ENCODE assay signal across 1 cellular context in genomic region chr6:168355716-168356522, GRCh38.
TF ChIP-seq lines count a peak whose summit lies in the region.

No MANE protein-coding gene starts in this region.

TF ChIP-seq in HepG2, 621 proteins besides CTCF, POLR2A, EP300 and RAD21 (continued from another document and continues in another):
- TF ChIP-seq, protein P1, sequence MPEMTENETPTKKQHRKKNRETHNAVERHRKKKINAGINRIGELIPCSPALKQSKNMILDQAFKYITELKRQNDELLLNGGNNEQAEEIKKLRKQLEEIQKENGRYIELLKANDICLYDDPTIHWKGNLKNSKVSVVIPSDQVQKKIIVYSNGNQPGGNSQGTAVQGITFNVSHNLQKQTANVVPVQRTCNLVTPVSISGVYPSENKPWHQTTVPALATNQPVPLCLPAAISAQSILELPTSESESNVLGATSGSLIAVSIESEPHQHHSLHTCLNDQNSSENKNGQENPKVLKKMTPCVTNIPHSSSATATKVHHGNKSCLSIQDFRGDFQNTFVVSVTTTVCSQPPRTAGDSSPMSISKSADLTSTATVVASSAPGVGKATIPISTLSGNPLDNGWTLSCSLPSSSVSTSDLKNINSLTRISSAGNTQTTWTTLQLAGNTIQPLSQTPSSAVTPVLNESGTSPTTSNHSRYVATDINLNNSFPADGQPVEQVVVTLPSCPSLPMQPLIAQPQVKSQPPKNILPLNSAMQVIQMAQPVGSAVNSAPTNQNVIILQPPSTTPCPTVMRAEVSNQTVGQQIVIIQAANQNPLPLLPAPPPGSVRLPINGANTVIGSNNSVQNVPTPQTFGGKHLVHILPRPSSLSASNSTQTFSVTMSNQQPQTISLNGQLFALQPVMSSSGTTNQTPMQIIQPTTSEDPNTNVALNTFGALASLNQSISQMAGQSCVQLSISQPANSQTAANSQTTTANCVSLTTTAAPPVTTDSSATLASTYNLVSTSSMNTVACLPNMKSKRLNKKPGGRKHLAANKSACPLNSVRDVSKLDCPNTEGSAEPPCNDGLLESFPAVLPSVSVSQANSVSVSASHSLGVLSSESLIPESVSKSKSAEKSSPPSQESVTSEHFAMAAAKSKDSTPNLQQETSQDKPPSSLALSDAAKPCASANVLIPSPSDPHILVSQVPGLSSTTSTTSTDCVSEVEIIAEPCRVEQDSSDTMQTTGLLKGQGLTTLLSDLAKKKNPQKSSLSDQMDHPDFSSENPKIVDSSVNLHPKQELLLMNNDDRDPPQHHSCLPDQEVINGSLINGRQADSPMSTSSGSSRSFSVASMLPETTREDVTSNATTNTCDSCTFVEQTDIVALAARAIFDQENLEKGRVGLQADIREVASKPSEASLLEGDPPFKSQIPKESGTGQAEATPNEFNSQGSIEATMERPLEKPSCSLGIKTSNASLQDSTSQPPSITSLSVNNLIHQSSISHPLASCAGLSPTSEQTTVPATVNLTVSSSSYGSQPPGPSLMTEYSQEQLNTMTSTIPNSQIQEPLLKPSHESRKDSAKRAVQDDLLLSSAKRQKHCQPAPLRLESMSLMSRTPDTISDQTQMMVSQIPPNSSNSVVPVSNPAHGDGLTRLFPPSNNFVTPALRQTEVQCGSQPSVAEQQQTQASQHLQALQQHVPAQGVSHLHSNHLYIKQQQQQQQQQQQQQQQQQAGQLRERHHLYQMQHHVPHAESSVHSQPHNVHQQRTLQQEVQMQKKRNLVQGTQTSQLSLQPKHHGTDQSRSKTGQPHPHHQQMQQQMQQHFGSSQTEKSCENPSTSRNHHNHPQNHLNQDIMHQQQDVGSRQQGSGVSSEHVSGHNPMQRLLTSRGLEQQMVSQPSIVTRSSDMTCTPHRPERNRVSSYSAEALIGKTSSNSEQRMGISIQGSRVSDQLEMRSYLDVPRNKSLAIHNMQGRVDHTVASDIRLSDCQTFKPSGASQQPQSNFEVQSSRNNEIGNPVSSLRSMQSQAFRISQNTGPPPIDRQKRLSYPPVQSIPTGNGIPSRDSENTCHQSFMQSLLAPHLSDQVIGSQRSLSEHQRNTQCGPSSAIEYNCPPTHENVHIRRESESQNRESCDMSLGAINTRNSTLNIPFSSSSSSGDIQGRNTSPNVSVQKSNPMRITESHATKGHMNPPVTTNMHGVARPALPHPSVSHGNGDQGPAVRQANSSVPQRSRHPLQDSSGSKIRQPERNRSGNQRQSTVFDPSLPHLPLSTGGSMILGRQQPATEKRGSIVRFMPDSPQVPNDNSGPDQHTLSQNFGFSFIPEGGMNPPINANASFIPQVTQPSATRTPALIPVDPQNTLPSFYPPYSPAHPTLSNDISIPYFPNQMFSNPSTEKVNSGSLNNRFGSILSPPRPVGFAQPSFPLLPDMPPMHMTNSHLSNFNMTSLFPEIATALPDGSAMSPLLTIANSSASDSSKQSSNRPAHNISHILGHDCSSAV (CRISPR knock-in tag; IDR thresholded peaks at IDR 0.05; ENCODE audit: borderline replicate concordance) = no peak
- TF ChIP-seq ZNF709 (CRISPR knock-in tag; IDR thresholded peaks at IDR 0.05) = no peak
- TF ChIP-seq ZNF17 (CRISPR knock-in tag; IDR thresholded peaks at IDR 0.05) = no peak
- no peak for TF ChIP-seq ZNF841 (CRISPR knock-in tag; IDR thresholded peaks at IDR 0.05; ENCODE audit: borderline replicate concordance)
- no peak for TF ChIP-seq NR2F2 (IDR thresholded peaks at IDR 0.05; ENCODE audit: borderline replicate concordance, low read depth)
- TF ChIP-seq ZNF777 (CRISPR knock-in tag; IDR thresholded peaks at IDR 0.05) = no peak
- no peak for TF ChIP-seq STAT5B (CRISPR knock-in tag; IDR thresholded peaks at IDR 0.05)
- TF ChIP-seq, protein P2, sequence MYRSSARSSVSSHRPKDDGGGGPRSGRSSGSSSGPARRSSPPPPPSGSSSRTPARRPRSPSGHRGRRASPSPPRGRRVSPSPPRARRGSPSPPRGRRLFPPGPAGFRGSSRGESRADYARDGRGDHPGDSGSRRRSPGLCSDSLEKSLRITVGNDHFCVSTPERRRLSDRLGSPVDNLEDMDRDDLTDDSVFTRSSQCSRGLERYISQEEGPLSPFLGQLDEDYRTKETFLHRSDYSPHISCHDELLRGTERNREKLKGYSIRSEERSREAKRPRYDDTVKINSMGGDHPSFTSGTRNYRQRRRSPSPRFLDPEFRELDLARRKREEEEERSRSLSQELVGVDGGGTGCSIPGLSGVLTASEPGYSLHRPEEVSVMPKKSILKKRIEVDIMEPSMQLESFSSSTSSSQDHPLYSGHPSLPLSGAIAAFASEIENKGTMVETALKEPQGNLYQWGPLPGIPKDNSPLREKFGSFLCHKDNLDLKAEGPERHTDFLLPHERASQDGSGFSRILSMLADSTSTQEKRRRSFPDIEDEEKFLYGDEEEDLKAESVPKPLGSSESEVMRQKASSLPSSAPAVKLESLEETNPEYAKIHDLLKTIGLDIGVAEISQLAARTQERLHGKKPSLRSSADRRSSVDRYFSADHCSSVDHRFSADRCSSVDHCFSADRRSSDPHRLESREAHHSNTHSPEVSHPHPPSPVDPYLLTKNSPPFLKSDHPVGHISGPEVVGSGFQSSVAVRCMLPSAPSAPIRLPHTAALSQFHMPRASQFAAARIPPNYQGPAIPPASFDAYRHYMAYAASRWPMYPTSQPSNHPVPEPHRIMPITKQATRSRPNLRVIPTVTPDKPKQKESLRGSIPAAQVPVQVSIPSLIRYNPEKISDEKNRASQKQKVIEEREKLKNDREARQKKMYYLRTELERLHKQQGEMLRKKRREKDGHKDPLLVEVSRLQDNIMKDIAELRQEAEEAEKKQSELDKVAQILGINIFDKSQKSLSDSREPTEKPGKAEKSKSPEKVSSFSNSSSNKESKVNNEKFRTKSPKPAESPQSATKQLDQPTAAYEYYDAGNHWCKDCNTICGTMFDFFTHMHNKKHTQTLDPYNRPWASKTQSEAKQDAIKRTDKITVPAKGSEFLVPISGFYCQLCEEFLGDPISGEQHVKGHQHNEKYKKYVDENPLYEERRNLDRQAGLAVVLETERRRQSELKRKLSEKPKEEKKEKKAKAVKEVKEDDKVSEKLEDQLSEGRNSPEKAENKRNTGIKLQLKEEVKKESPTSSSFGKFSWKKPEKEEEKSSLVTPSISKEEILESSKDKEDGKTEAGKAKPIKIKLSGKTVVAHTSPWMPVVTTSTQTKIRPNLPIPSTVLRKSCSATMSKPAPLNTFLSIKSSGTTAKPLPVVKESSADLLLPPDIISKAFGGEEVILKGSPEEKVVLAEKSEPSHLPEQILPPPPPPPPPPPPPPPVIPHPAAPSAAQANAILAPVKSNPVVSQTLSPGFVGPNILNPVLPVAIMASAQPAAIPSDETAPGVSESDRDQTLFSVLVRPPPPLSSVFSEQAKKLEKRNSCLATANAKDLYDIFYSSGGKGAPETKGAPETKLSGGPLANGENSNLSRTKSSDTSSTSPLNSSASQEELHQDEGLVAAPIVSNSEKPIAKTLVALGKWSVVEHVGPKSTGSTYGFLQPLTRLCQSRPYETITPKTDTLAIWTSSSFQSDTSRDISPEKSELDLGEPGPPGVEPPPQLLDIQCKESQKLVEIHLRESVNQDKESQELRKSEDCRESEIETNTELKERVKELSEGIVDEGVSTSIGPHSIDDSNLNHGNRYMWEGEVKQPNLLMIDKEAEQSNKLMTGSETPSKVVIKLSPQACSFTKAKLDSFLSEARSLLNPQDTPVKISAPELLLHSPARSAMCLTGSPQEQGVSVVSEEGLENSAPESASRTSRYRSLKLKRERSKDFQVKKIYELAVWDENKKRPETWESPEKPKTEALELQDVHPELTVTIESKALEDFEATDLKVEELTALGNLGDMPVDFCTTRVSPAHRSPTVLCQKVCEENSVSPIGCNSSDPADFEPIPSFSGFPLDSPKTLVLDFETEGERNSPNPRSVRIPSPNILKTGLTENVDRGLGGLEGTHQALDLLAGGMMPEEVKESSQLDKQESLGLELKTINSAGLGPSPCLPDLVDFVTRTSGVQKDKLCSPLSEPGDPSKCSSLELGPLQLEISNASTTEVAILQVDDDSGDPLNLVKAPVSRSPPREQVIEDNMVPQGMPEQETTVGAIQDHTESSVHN (CRISPR knock-in tag; IDR thresholded peaks at IDR 0.05) = 0 out of 2 replicates have a peak, but pooled peaks have one; percentile 30
- TF ChIP-seq MIER3 (CRISPR knock-in tag; IDR thresholded peaks at IDR 0.05; ENCODE audit: borderline replicate concordance) = no peak; the same call in 1 of the 2 replicates
- TF ChIP-seq HDAC2 (CRISPR knock-in tag; IDR thresholded peaks at IDR 0.05) = peak; percentile 38; the same call in 1 of the 2 replicates
- TF ChIP-seq E2F5 (CRISPR knock-in tag; conservative IDR thresholded peaks at IDR 0.05) = 0 out of 2 replicates have a peak, but pooled peaks have one; percentile 29
- TF ChIP-seq CBX2 (IDR thresholded peaks at IDR 0.05; ENCODE audit: low read depth, low read length) = no peak
- TF ChIP-seq CBX2 (CRISPR knock-in tag; IDR thresholded peaks at IDR 0.05; ENCODE audit: low read depth) = no peak
- TF ChIP-seq, protein P3, sequence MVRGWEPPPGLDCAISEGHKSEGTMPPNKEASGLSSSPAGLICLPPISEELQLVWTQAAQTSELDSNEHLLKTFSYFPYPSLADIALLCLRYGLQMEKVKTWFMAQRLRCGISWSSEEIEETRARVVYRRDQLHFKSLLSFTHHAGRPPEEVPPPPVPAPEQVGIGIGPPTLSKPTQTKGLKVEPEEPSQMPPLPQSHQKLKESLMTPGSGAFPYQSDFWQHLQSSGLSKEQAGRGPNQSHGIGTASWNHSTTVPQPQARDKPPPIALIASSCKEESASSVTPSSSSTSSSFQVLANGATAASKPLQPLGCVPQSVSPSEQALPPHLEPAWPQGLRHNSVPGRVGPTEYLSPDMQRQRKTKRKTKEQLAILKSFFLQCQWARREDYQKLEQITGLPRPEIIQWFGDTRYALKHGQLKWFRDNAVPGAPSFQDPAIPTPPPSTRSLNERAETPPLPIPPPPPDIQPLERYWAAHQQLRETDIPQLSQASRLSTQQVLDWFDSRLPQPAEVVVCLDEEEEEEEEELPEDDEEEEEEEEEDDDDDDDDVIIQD (CRISPR knock-in tag; IDR thresholded peaks at IDR 0.05; ENCODE audit: low read depth) = no peak
- TF ChIP-seq ZBTB21 (CRISPR knock-in tag; IDR thresholded peaks at IDR 0.05) = no peak
- TF ChIP-seq, protein P4, sequence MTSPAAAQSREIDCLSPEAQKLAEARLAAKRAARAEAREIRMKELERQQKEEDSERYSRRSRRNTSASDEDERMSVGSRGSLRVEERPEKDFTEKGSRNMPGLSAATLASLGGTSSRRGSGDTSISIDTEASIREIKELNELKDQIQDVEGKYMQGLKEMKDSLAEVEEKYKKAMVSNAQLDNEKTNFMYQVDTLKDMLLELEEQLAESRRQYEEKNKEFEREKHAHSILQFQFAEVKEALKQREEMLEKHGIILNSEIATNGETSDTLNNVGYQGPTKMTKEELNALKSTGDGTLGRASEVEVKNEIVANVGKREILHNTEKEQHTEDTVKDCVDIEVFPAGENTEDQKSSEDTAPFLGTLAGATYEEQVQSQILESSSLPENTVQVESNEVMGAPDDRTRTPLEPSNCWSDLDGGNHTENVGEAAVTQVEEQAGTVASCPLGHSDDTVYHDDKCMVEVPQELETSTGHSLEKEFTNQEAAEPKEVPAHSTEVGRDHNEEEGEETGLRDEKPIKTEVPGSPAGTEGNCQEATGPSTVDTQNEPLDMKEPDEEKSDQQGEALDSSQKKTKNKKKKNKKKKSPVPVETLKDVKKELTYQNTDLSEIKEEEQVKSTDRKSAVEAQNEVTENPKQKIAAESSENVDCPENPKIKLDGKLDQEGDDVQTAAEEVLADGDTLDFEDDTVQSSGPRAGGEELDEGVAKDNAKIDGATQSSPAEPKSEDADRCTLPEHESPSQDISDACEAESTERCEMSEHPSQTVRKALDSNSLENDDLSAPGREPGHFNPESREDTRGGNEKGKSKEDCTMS (CRISPR knock-in tag; conservative IDR thresholded peaks at IDR 0.05) = no peak
- 0 out of 2 replicates have a peak, but pooled peaks have one; percentile 58 for TF ChIP-seq SALL2 (CRISPR knock-in tag; IDR thresholded peaks at IDR 0.05)
- TF ChIP-seq NCOA1 (CRISPR knock-in tag; IDR thresholded peaks at IDR 0.05) = no peak
- TF ChIP-seq CEBPG (CRISPR knock-in tag; IDR thresholded peaks at IDR 0.05) = no peak
- TF ChIP-seq, protein P5, sequence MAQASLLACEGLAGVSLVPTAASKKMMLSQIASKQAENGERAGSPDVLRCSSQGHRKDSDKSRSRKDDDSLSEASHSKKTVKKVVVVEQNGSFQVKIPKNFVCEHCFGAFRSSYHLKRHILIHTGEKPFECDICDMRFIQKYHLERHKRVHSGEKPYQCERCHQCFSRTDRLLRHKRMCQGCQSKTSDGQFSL (CRISPR knock-in tag; IDR thresholded peaks at IDR 0.05) = no peak
- TF ChIP-seq ZNF607 (CRISPR knock-in tag; IDR thresholded peaks at IDR 0.05; ENCODE audit: borderline replicate concordance) = no peak
- no peak; the same call in 1 of the 2 replicates for TF ChIP-seq GZF1 (CRISPR knock-in tag; IDR thresholded peaks at IDR 0.05)
- peak; percentile 71 for TF ChIP-seq IRF2 (CRISPR knock-in tag; IDR thresholded peaks at IDR 0.05)
- 0 out of 2 replicates have a peak, but pooled peaks have one; percentile 22 for TF ChIP-seq ZNF629 (CRISPR knock-in tag; conservative IDR thresholded peaks at IDR 0.05)
- TF ChIP-seq TBX2 (CRISPR knock-in tag; IDR thresholded peaks at IDR 0.05; ENCODE audit: borderline replicate concordance) = peak; percentile 64
- no peak for TF ChIP-seq KDM3A (CRISPR knock-in tag; IDR thresholded peaks at IDR 0.05; ENCODE audit: low read depth)
- TF ChIP-seq HDAC6 (IDR thresholded peaks at IDR 0.05; ENCODE audit: low read depth, low read length) = no peak
- no peak for TF ChIP-seq MED13 (CRISPR knock-in tag; IDR thresholded peaks at IDR 0.05)
- TF ChIP-seq GATA4 (IDR thresholded peaks at IDR 0.05; ENCODE audit: borderline replicate concordance, low read depth) = no peak
- TF ChIP-seq, protein P6, sequence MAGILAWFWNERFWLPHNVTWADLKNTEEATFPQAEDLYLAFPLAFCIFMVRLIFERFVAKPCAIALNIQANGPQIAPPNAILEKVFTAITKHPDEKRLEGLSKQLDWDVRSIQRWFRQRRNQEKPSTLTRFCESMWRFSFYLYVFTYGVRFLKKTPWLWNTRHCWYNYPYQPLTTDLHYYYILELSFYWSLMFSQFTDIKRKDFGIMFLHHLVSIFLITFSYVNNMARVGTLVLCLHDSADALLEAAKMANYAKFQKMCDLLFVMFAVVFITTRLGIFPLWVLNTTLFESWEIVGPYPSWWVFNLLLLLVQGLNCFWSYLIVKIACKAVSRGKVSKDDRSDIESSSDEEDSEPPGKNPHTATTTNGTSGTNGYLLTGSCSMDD (CRISPR knock-in tag; IDR thresholded peaks at IDR 0.05) = no peak
